In the genomic region with DNA sequence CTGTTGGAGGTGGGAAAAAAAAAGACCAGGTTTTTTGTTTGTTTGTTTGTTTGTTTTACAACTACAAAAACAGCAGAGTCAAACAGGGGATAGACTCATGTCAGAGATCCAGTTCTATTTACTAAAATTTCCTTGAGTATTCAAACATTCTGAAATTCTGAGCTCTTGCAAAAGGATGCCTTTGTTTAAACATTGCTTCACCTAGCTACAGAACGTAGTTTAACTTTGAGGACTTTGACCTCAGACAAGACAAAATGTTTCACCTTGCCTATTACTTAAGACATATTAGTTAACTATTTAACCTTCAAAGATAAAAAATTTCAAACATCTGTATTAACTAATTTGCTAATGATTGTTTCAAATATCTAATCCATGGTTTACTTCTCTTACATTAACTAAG, we compare ENCODE assay signal across 25 cellular contexts. TPM values are rescaled to one million over a fixed set of nuclear protein-coding genes. Genes with fewer than 3 reads are reported as not detected.
"Had no signal": no experiment of that assay in that cellular context is flagged by ENCODE, and none has a peak within 500 bp of the region (broad histone marks: within the 10 kb centered on the region; RNA-seq: fewer than 3 reads in every experiment).

No MANE protein-coding gene starts in this region.

- DNase-seq: IMR-90, Karpas-422, KG1, MG63, NCI-H1092, NCI-H1105 treated with DMSO at 0.1 percent for 48 hours, NCI-H1417 treated with DMSO at 0.1 percent for 48 hours, NCI-H146, NCI-H1694 treated with DMSO at 0.1 percent for 48 hours, NCI-H1930, NCI-H2081, NCI-H2107, NCI-H2227 treated with DMSO at 0.1 percent for 48 hours, NCI-H524, NCI-H526 treated with DMSO at 0.1 percent for 48 hours, NCI-H748 treated with DMSO at 0.1 percent for 48 hours, OCI-M1, PC-9, Peyer's patch, SHP77 treated with DMSO at 0.1 percent for 48 hours, SJCRH30 had no signal

- H3K4me3 ChIP-seq: MG63, PC-9, Peyer's patch, SJCRH30 had no signal

- H3K27ac ChIP-seq: PC-9, Peyer's patch, SJCRH30 had no signal

- ATAC-seq: Right ventricle myocardium inferior, SK-N-SH treated with all-trans-retinoic acid at 6 μM for 48 hours had no signal

- H3K4me1 ChIP-seq: Peyer's patch, SJCRH30 had no signal

- H3K36me3 ChIP-seq: Peyer's patch, SJCRH30 had no signal

- H3K9me3 ChIP-seq: Peyer's patch, SJCRH30 had no signal

- H3K27me3 ChIP-seq: MG63, Peyer's patch, SJCRH30 had no signal

RNA-seq across cellular contexts. Expression of a gene that starts 36.1 kb away (rescaled TPM):
- total RNA-seq: HT-29, NCI-H460, PC-9, Peyer's patch, Right ventricle myocardium inferior, SJCRH30 had no signal

RNA-seq across cellular contexts. Expression of a gene that starts 58.7 kb away (rescaled TPM):
- total RNA-seq: HT-29, NCI-H460, PC-9, Right ventricle myocardium inferior, SJCRH30 had no signal
